ENCODE assay signal across 8 cellular contexts in genomic region chr15:76904461-76905012, GRCh38. TPM values are rescaled to one million over a fixed set of nuclear protein-coding genes. Genes with fewer than 3 reads are reported as not detected.
DNase-seq lines count a peak whose midpoint lies in the region; ATAC-seq and TF ChIP-seq lines count a peak whose summit lies in the region.

No MANE protein-coding gene starts in this region.

- H4K91ac ChIP-seq in neuronal stem cell (ENCODE audit: low read depth, low read length, poor library complexity): no peak overlapping the region

- TF ChIP-seq POLR2A in gastroesophageal sphincter (IDR thresholded peaks at IDR 0.05): no peak

- DNase-seq in DND-41 (peak; percentile 55), NCI-H1105 treated with DMSO at 0.1 percent for 48 hours (lab: John Stamatoyannopoulos, UW) (peak; percentile 45), neuronal stem cell (ENCODE audit: low spot score) (peak; percentile 38), DMS114 treated with DMSO at 0.1 percent for 48 hours (lab: John Stamatoyannopoulos, UW; ENCODE audit: unreplicated experiment) (no peak)
- peak; percentile 10 for DNase-seq in activated T-helper 2 cell treated with anti-CD3 and anti-CD28 coated beads, Interferon-gamma antibody, Interleukin-2, Interleukin-4, amounts not matched to agents 10 μg/mL and 5 μg/mL and 100 μg/mL, durations not matched to agents 14 hours and 24 hours and 36 hours (ENCODE audit: low spot score)

- H3K9ac ChIP-seq in DND-41 (ENCODE audit: low read depth, low read length) (peak overlapping the region; percentile 80), neuronal stem cell (ENCODE audit: low read depth, low read length, poor library complexity) (peak overlapping the region; percentile 90)

- peaks cover 36% of the 10 kb centered on the region for H3K79me2 ChIP-seq in DND-41 (ENCODE audit: insufficient read depth, low read length)

- H3K4me2 ChIP-seq in DND-41 (ENCODE audit: insufficient read depth, low read length) (peak overlapping the region; percentile 98), neuronal stem cell (ENCODE audit: insufficient read depth, low read length, poor library complexity, severe bottlenecking) (peak overlapping the region; percentile 64)

- H2BK12ac ChIP-seq in neuronal stem cell (ENCODE audit: low read length): no peak overlapping the region

- no peaks in the 10 kb centered on the region for H3K79me1 ChIP-seq in neuronal stem cell (ENCODE audit: low read depth, low read length)

- no peaks in the 10 kb centered on the region for H3K9me3 ChIP-seq in DND-41 (ENCODE audit: insufficient read depth, low read length, severe bottlenecking)
- H3K9me3 ChIP-seq in gastroesophageal sphincter: no peaks in the 10 kb centered on the region
- H3K9me3 ChIP-seq in neuronal stem cell (replicated peaks in 1 of 2; ENCODE audit: control insufficient read depth in 2 of 2, insufficient read depth in 1 of 2, low read depth in 1 of 2, low read length in 2 of 2): peaks cover 0 to 2% of the 10 kb centered on the region in 2 donors

- intact Hi-C loops in activated T-helper 2 cell treated with anti-CD3 and anti-CD28 coated beads, Interferon-gamma antibody, Interleukin-2, Interleukin-4, amounts not matched to agents 10 μg/mL and 5 μg/mL and 100 μg/mL, durations not matched to agents 14 hours and 24 hours and 36 hours (cut with micrococcal nuclease): loop anchor here (1.0 to 10.0 kb wide), 2 partner anchors 27 to 120 kb away; partner anchors contain the start of gene RCN2

- peak overlapping the region; percentile 86 for H2AFZ ChIP-seq in DND-41 (ENCODE audit: low read depth, low read length)
- peak overlapping the region; percentile 93 for H2AFZ ChIP-seq in neuronal stem cell (ENCODE audit: low read length)

- H2BK15ac ChIP-seq in neuronal stem cell (ENCODE audit: low read length): no peak overlapping the region

- H4K8ac ChIP-seq in neuronal stem cell (ENCODE audit: low read depth, low read length): no peak overlapping the region

- H3K27ac Mint-ChIP-seq in activated T-helper 2 cell treated with anti-CD3 and anti-CD28 coated beads, Interferon-gamma antibody, Interleukin-2, Interleukin-4, amounts not matched to agents 10 μg/mL and 5 μg/mL and 100 μg/mL, durations not matched to agents 14 hours and 24 hours and 36 hours: peak overlapping the region; percentile 84

- peak overlapping the region; percentile 53 for H2AK5ac ChIP-seq in neuronal stem cell (ENCODE audit: low read depth, low read length)

- H3K18ac ChIP-seq in neuronal stem cell (ENCODE audit: low read length): peak overlapping the region; percentile 94

- 0 to 43% methylated on average over 1 of the region's 29 CpGs for WGBS in gastroesophageal sphincter (ENCODE audit: low coverage in 1 of 2), 2 donors
- no CpG with 5 or more reads among the region's 29 CpGs for WGBS in neuronal stem cell (ENCODE audit: extremely low coverage in 2 of 2, insufficient read length in 2 of 2, insufficient replicate concordance in 1 of 2), 2 donors

- ATAC-seq in DND-41 (ENCODE audit: insufficient read depth, low read depth): peak; percentile 34
- peak; percentile 12 for ATAC-seq in GM21723 (IDR thresholded peaks at IDR 0.05; ENCODE audit: unreplicated experiment)
- ATAC-seq in gastroesophageal sphincter: peak; percentile 29
- no peak for ATAC-seq in GM19452 (IDR thresholded peaks at IDR 0.05; ENCODE audit: unreplicated experiment)

- H3K27me3 ChIP-seq in DND-41 (ENCODE audit: insufficient read depth, low read length, poor library complexity): no peaks in the 10 kb centered on the region
- H3K27me3 ChIP-seq in gastroesophageal sphincter: no peaks in the 10 kb centered on the region
- H3K27me3 ChIP-seq in neuronal stem cell (ENCODE audit: control insufficient read depth in 3 of 3, insufficient read depth in 3 of 3, low read depth in 1 of 3, low read length in 3 of 3): peaks cover 0 to 4% (median 2%) of the 10 kb centered on the region in 3 experiments

- H3K4me1 ChIP-seq in DND-41 (ENCODE audit: insufficient read depth, low read length) (peaks cover 29% of the 10 kb centered on the region), gastroesophageal sphincter (peaks cover 3 to 33% (median 4%) of the 10 kb centered on the region in 3 donors), neuronal stem cell (ENCODE audit: control insufficient read depth in 2 of 2, insufficient read depth in 1 of 2, low read depth in 1 of 2, low read length in 2 of 2) (peaks cover 0 to 5% of the 10 kb centered on the region in 2 donors)

- H3K4ac ChIP-seq in neuronal stem cell (ENCODE audit: low read length): no peak overlapping the region

- H3K27me3 Mint-ChIP-seq in activated T-helper 2 cell treated with anti-CD3 and anti-CD28 coated beads, Interferon-gamma antibody, Interleukin-2, Interleukin-4, amounts not matched to agents 10 μg/mL and 5 μg/mL and 100 μg/mL, durations not matched to agents 14 hours and 24 hours and 36 hours (ENCODE audit: low read depth): peaks cover 5% of the 10 kb centered on the region

- no peaks in the 10 kb centered on the region for H3K9me3 Mint-ChIP-seq in activated T-helper 2 cell treated with anti-CD3 and anti-CD28 coated beads, Interferon-gamma antibody, Interleukin-2, Interleukin-4, amounts not matched to agents 10 μg/mL and 5 μg/mL and 100 μg/mL, durations not matched to agents 14 hours and 24 hours and 36 hours

- peak overlapping the region; percentile 12 for H2BK120ac ChIP-seq in neuronal stem cell (ENCODE audit: low read depth, low read length)

- TF ChIP-seq CTCF in DND-41 (IDR thresholded peaks at IDR 0.05; ENCODE audit: borderline replicate concordance, extremely low read depth, low read length, poor library complexity, severe bottlenecking) (no peak), gastroesophageal sphincter (IDR thresholded peaks at IDR 0.05) (no peak)

- peak overlapping the region; percentile 68 for H3K23ac ChIP-seq in neuronal stem cell (ENCODE audit: low read depth, low read length, poor library complexity)

- peaks cover 25% of the 10 kb centered on the region for H3K4me1 Mint-ChIP-seq in activated T-helper 2 cell treated with anti-CD3 and anti-CD28 coated beads, Interferon-gamma antibody, Interleukin-2, Interleukin-4, amounts not matched to agents 10 μg/mL and 5 μg/mL and 100 μg/mL, durations not matched to agents 14 hours and 24 hours and 36 hours (ENCODE audit: low read depth)

- no peaks in the 10 kb centered on the region for H3K36me3 Mint-ChIP-seq in activated T-helper 2 cell treated with anti-CD3 and anti-CD28 coated beads, Interferon-gamma antibody, Interleukin-2, Interleukin-4, amounts not matched to agents 10 μg/mL and 5 μg/mL and 100 μg/mL, durations not matched to agents 14 hours and 24 hours and 36 hours (ENCODE audit: low read depth)

- H2BK5ac ChIP-seq in neuronal stem cell (ENCODE audit: low read length): peak overlapping the region; percentile 98

- no peak overlapping the region for H3K14ac ChIP-seq in neuronal stem cell (ENCODE audit: low read length)

- H3K4me3 Mint-ChIP-seq in activated T-helper 2 cell treated with anti-CD3 and anti-CD28 coated beads, Interferon-gamma antibody, Interleukin-2, Interleukin-4, amounts not matched to agents 10 μg/mL and 5 μg/mL and 100 μg/mL, durations not matched to agents 14 hours and 24 hours and 36 hours (ENCODE audit: low read depth): peak overlapping the region; percentile 89

- H3K36me3 ChIP-seq in DND-41 (ENCODE audit: insufficient read depth, low read length): no peaks in the 10 kb centered on the region
- H3K36me3 ChIP-seq in gastroesophageal sphincter: no peaks in the 10 kb centered on the region
- H3K36me3 ChIP-seq in neuronal stem cell (replicated peaks in 1 of 2; ENCODE audit: control insufficient read depth in 2 of 2, insufficient read depth in 2 of 2, low read length in 2 of 2): no peaks in the 10 kb centered on the region

- H3K27ac ChIP-seq in DND-41 (ENCODE audit: low read length) (peak overlapping the region; percentile 76), gastroesophageal sphincter (peak overlapping the region; percentile 30 to 95 (median 90)), neuronal stem cell (replicated peaks; ENCODE audit: low read length) (no peak overlapping the region)

- no peaks in the 10 kb centered on the region for H4K20me1 ChIP-seq in DND-41 (ENCODE audit: insufficient read depth, low read length)

- H3K4me3 ChIP-seq in DND-41 (ENCODE audit: low read depth in 1 of 2, low read length in 2 of 2) (peak overlapping the region; percentile 42 to 90), gastroesophageal sphincter (peak overlapping the region; percentile 74 to 99), neuronal stem cell (ENCODE audit: low read length in 2 of 2) (peak overlapping the region; percentile 54 to 89)

- no peak for TF ChIP-seq EP300 in gastroesophageal sphincter (IDR thresholded peaks at IDR 0.05)

RNA-seq across cellular contexts. Expression of gene SCAPER, which starts 0.6 kb away (rescaled TPM):
- total RNA-seq in activated T-helper 2 cell treated with anti-CD3 and anti-CD28 coated beads, Interferon-gamma antibody, Interleukin-2, Interleukin-4, amounts not matched to agents 10 μg/mL and 5 μg/mL and 100 μg/mL, durations not matched to agents 14 hours and 24 hours and 36 hours: 22.8 and 24.7 TPM in 2 replicates
- total RNA-seq in gastroesophageal sphincter: 10 to 100 TPM; 21.5 to 34.3 (median 28.7) TPM
- polyA plus RNA-seq in neuronal stem cell (2013, experiment 1 of 2): 7.7 TPM
- 7.7 TPM for polyA plus RNA-seq in neuronal stem cell (2013, experiment 2 of 2)

RNA-seq across cellular contexts. Expression of gene RCN2, which starts 27.0 kb away (rescaled TPM):
- total RNA-seq in activated T-helper 2 cell treated with anti-CD3 and anti-CD28 coated beads, Interferon-gamma antibody, Interleukin-2, Interleukin-4, amounts not matched to agents 10 μg/mL and 5 μg/mL and 100 μg/mL, durations not matched to agents 14 hours and 24 hours and 36 hours: 35.7 and 36.1 TPM in 2 replicates
- 10 to 100 TPM; 37.8 to 66.9 (median 49.7) TPM for total RNA-seq in gastroesophageal sphincter
- 246 TPM for polyA plus RNA-seq in neuronal stem cell (2013, experiment 1 of 2)
- 252 TPM for polyA plus RNA-seq in neuronal stem cell (2013, experiment 2 of 2)
